11 cellular contexts compared by ENCODE assay signal in genomic region chr12:19894803-19895202, GRCh38.
A peak's percentile ranks its signal among the peaks of the same experiment; 100 is the strongest.
DNase-seq lines count a peak whose midpoint lies in the region; ATAC-seq and TF ChIP-seq lines count a peak whose summit lies in the region.
"Had no signal": no experiment of that assay in that cellular context is flagged by ENCODE, and none has a peak within 500 bp of the region (broad histone marks: within the 10 kb centered on the region; RNA-seq: fewer than 3 reads in every experiment).

No MANE protein-coding gene starts in this region.

- no peak overlapping the region for H3K4me2 ChIP-seq in neural progenitor cell

- H3F3A ChIP-seq in neural progenitor cell (ENCODE audit: low read depth), result no peaks in the 10 kb centered on the region

- TF ChIP-seq CTCF in chondrocyte (IDR thresholded peaks at IDR 0.05), result no peak
- no peak for TF ChIP-seq CTCF in BE2C (IDR thresholded peaks at IDR 0.05; ENCODE audit: low read depth, low read length)
- TF ChIP-seq CTCF in neural progenitor cell (IDR thresholded peaks at IDR 0.05), result no peak

- H3K27ac ChIP-seq in neural progenitor cell, result no peak overlapping the region
- H3K27ac ChIP-seq: gastroesophageal sphincter had no signal

- H3K9me3 ChIP-seq in BE2C, result no peaks in the 10 kb centered on the region
- H3K9me3 ChIP-seq in neural progenitor cell (ENCODE audit: low read depth), result no peaks in the 10 kb centered on the region
- H3K9me3 ChIP-seq: gastroesophageal sphincter, mucosa of descending colon had no signal

- H3K79me2 ChIP-seq in neural progenitor cell (ENCODE audit: low read depth), result no peaks in the 10 kb centered on the region

- no peaks in the 10 kb centered on the region for H3K27me3 ChIP-seq in BE2C
- H3K27me3 ChIP-seq in neural progenitor cell, result no peaks in the 10 kb centered on the region
- H3K27me3 ChIP-seq: gastroesophageal sphincter had no signal

- H3K36me3 Mint-ChIP-seq in chondrocyte (ENCODE audit: low read depth) (no peaks in the 10 kb centered on the region), neural progenitor cell (no peaks in the 10 kb centered on the region)

- no peaks in the 10 kb centered on the region for H4K20me1 ChIP-seq in neural progenitor cell (ENCODE audit: low read depth)

- ATAC-seq in GM18502 (IDR thresholded peaks at IDR 0.05; ENCODE audit: poor library complexity, unreplicated experiment) (peak; percentile 71), GM19463 (IDR thresholded peaks at IDR 0.05; ENCODE audit: unreplicated experiment) (peak; percentile 81), HG03439 (IDR thresholded peaks at IDR 0.05; ENCODE audit: unreplicated experiment) (peak; percentile 92)
- ATAC-seq: gastroesophageal sphincter, mucosa of descending colon had no signal

- peak overlapping the region; percentile 93 for H3K27ac Mint-ChIP-seq in chondrocyte (ENCODE audit: unreplicated experiment)
- no peak overlapping the region for H3K27ac Mint-ChIP-seq in neural progenitor cell
- H3K27ac Mint-ChIP-seq: T-helper 1 cell treated with Interleukin-12 subunit alpha and Interleukin-12 subunit beta and Interleukin-4 antibody, amounts not matched to agents 30 μg/mL and 1 μg/mL, for 36 hours had no signal

- no peaks in the 10 kb centered on the region for H3K4me1 ChIP-seq in BE2C
- no peaks in the 10 kb centered on the region for H3K4me1 ChIP-seq in neural progenitor cell

- no peak overlapping the region for H2AFZ ChIP-seq in neural progenitor cell (replicated peaks)

- H3K4me1 Mint-ChIP-seq in chondrocyte (ENCODE audit: low read depth), result peaks cover 66% of the 10 kb centered on the region
- H3K4me1 Mint-ChIP-seq in neural progenitor cell, result peaks cover 2% of the 10 kb centered on the region

- no peak overlapping the region for H3K4me3 ChIP-seq in BE2C (ENCODE audit: low read depth, low read length)
- no peak overlapping the region for H3K4me3 ChIP-seq in neural progenitor cell
- H3K4me3 ChIP-seq: gastroesophageal sphincter, mucosa of descending colon had no signal

- H3K9ac ChIP-seq in neural progenitor cell, result no peak overlapping the region

- H3K9me3 Mint-ChIP-seq in chondrocyte (ENCODE audit: low read depth), result peaks cover 4% of the 10 kb centered on the region
- H3K9me3 Mint-ChIP-seq in neural progenitor cell, result no peaks in the 10 kb centered on the region
- H3K9me3 Mint-ChIP-seq: T-helper 1 cell treated with Interleukin-12 subunit alpha and Interleukin-12 subunit beta and Interleukin-4 antibody, amounts not matched to agents 30 μg/mL and 1 μg/mL, for 36 hours had no signal

- no peaks in the 10 kb centered on the region for H3K27me3 Mint-ChIP-seq in chondrocyte (ENCODE audit: low read depth)
- H3K27me3 Mint-ChIP-seq in neural progenitor cell (ENCODE audit: insufficient read depth, low read depth), result peaks cover 2% of the 10 kb centered on the region

- H3K36me3 ChIP-seq in BE2C (no peaks in the 10 kb centered on the region), neural progenitor cell (no peaks in the 10 kb centered on the region)
- H3K36me3 ChIP-seq: gastroesophageal sphincter had no signal

- DNase-seq in chondrocyte (ENCODE audit: low spot score), result no peak
- no peak for DNase-seq in DMS79 treated with DMSO at 0.1 percent for 48 hours (lab: John Stamatoyannopoulos, UW)
- no peak for DNase-seq in BE2C
- no peak for DNase-seq in neural progenitor cell (ENCODE audit: low spot score)
- no peak for DNase-seq in DMS114 treated with DMSO at 0.1 percent for 48 hours (lab: John Stamatoyannopoulos, UW; ENCODE audit: unreplicated experiment)
- DNase-seq: mucosa of descending colon had no signal

- H3K4me3 Mint-ChIP-seq in chondrocyte (ENCODE audit: unreplicated experiment) (no peak overlapping the region), neural progenitor cell (no peak overlapping the region)
- H3K4me3 Mint-ChIP-seq: T-helper 1 cell treated with Interleukin-12 subunit alpha and Interleukin-12 subunit beta and Interleukin-4 antibody, amounts not matched to agents 30 μg/mL and 1 μg/mL, for 36 hours had no signal
